Comparison of ENCODE assay signal across 18 cellular contexts in the genomic region with DNA sequence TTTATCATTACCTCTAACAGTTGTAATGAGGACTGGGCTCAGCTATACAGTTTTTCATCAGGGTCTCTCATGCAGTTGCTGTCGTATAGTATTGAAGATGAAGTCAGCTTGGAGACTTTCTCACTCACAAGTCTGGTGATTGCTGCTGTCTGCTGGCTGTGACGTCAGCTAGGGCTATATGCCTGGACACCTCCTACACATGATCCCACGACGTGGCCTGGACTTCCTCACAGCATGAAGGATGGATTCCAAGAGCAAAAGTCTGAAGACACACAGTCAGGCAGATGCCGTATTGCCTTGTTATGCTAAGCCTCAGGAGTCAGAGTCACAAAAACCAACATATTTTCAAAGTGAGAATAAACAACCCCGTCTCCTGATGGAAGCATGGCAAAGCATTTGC.
DNase-seq lines count a peak whose midpoint lies in the region; TF ChIP-seq lines count a peak whose summit lies in the region.
"Had no signal": no experiment of that assay in that cellular context is flagged by ENCODE, and none has a peak within 500 bp of the region (broad histone marks: within the 10 kb centered on the region; RNA-seq: fewer than 3 reads in every experiment).

No MANE protein-coding gene starts in this region.

- H3K27me3 Mint-ChIP-seq in Caco-2 (ENCODE audit: insufficient read depth, unreplicated experiment), result no peaks in the 10 kb centered on the region
- H3K27me3 Mint-ChIP-seq: B cell; CD4-positive, CD25-positive, alpha-beta regulatory T cell had no signal

- DNase-seq in SK-N-DZ (ENCODE audit: low spot score) (peak; percentile 23), choroid plexus epithelial cell (ENCODE audit: low read depth) (peak; percentile 72), hepatic stellate cell (ENCODE audit: low spot score) (peak; percentile 2), smooth muscle cell (lab: John Stamatoyannopoulos, UW; ENCODE audit: unreplicated experiment) (peak; percentile 15), glomerular visceral epithelial cell (ENCODE audit: extremely low spot score) (no peak), vagina (ENCODE audit: extremely low spot score in 2 of 2) (no peak), Caco-2 (no peak)
- DNase-seq: CD4-positive, CD25-positive, alpha-beta regulatory T cell; H9; KG1; NCI-H1048; NCI-H1436 treated with DMSO at 0.1 percent for 48 hours; NCI-H2081; NCI-H510A treated with DMSO at 0.1 percent for 48 hours; NCI-H82; PC-3 had no signal

- no peaks in the 10 kb centered on the region for H4K20me1 ChIP-seq in smooth muscle cell (ENCODE audit: low read depth)

- H3K9me3 ChIP-seq in smooth muscle cell (replicated peaks; ENCODE audit: low read depth) (no peaks in the 10 kb centered on the region), vagina (no peaks in the 10 kb centered on the region), Caco-2 (no peaks in the 10 kb centered on the region)

- H3K4me1 ChIP-seq in smooth muscle cell (ENCODE audit: low read depth) (peaks cover 6% of the 10 kb centered on the region), vagina (no peaks in the 10 kb centered on the region), Caco-2 (no peaks in the 10 kb centered on the region)

- peak overlapping the region; percentile 43 for H3K9ac ChIP-seq in smooth muscle cell (ENCODE audit: low read depth)

- H3K4me3 ChIP-seq in choroid plexus epithelial cell (ENCODE audit: low read depth, low read length) (no peak overlapping the region), smooth muscle cell (no peak overlapping the region), vagina (no peak overlapping the region), Caco-2 (ENCODE audit: low read depth, low read length) (no peak overlapping the region)

- H3K36me3 ChIP-seq in smooth muscle cell (ENCODE audit: low read depth) (no peaks in the 10 kb centered on the region), vagina (no peaks in the 10 kb centered on the region), Caco-2 (ENCODE audit: control insufficient read depth, insufficient read depth, low read length) (no peaks in the 10 kb centered on the region)

- intact Hi-C loops in vagina (cut with DNase I) (no loop called here), Caco-2 (cut with micrococcal nuclease; ENCODE audit: unreplicated experiment) (no loop called here)

- H2AFZ ChIP-seq in smooth muscle cell (ENCODE audit: low read depth), result peak overlapping the region; percentile 2

- H3K4me2 ChIP-seq in smooth muscle cell, result peak overlapping the region; percentile 2

- 2% methylated on average over 6 of the region's 6 CpGs for WGBS in smooth muscle cell (ENCODE audit: low lambda C conversion rate)

- H3K36me3 Mint-ChIP-seq in Caco-2 (ENCODE audit: insufficient read depth, unreplicated experiment), result no peaks in the 10 kb centered on the region
- H3K36me3 Mint-ChIP-seq: CD4-positive, CD25-positive, alpha-beta regulatory T cell had no signal

- H3K9me3 Mint-ChIP-seq in Caco-2 (ENCODE audit: unreplicated experiment), result no peaks in the 10 kb centered on the region
- H3K9me3 Mint-ChIP-seq: H9 had no signal

- no peaks in the 10 kb centered on the region for H3K79me2 ChIP-seq in smooth muscle cell (ENCODE audit: low read depth)

- no peaks in the 10 kb centered on the region for H3K4me1 Mint-ChIP-seq in Caco-2 (ENCODE audit: low read depth, unreplicated experiment)
- H3K4me1 Mint-ChIP-seq: B cell; CD4-positive, CD25-positive, alpha-beta regulatory T cell had no signal

- TF ChIP-seq POLR2A in vagina (IDR thresholded peaks at IDR 0.05), result no peak

- H3K27ac ChIP-seq in smooth muscle cell (ENCODE audit: low read depth), result peak overlapping the region; percentile 86
- H3K27ac ChIP-seq in vagina, result no peak overlapping the region
- H3K27ac ChIP-seq: RWPE1 had no signal

- H3K27ac Mint-ChIP-seq in Caco-2 (ENCODE audit: unreplicated experiment), result no peak overlapping the region
- H3K27ac Mint-ChIP-seq: B cell; CD4-positive, CD25-positive, alpha-beta regulatory T cell had no signal

- POLR2A ChIA-PET in Caco-2 (lab: Charles Lee), result no interaction called here

- no TSS peak for BruUV-seq in Caco-2 (replicated peaks; lab: Mats Ljungman, UMichigan)

- H3K27me3 ChIP-seq in smooth muscle cell (ENCODE audit: low read depth) (no peaks in the 10 kb centered on the region), vagina (no peaks in the 10 kb centered on the region), Caco-2 (replicated peaks; ENCODE audit: control insufficient read depth, insufficient read depth, low read length) (no peaks in the 10 kb centered on the region)

- CTCF ChIA-PET in Caco-2 (lab: Charles Lee), result no interaction called here

- H3K4me3 Mint-ChIP-seq in Caco-2 (ENCODE audit: unreplicated experiment), result no peak overlapping the region
- H3K4me3 Mint-ChIP-seq: B cell; CD4-positive, CD25-positive, alpha-beta regulatory T cell; H9 had no signal

- peaks cover 14% of the 10 kb centered on the region for H3F3A ChIP-seq in smooth muscle cell (ENCODE audit: low read depth)

- no peak for TF ChIP-seq CTCF in choroid plexus epithelial cell (conservative IDR thresholded peaks at IDR 0.05; ENCODE audit: low read depth, low read length)
- no peak for TF ChIP-seq CTCF in smooth muscle cell (IDR thresholded peaks at IDR 0.05; ENCODE audit: borderline replicate concordance, insufficient read depth, poor library complexity, severe bottlenecking)
- no peak for TF ChIP-seq CTCF in vagina (IDR thresholded peaks at IDR 0.05)
- TF ChIP-seq CTCF in Caco-2 (IDR thresholded peaks at IDR 0.05; ENCODE audit: insufficient read depth in 1 of 2, low read depth in 1 of 2, low read length in 1 of 2, severe bottlenecking in 1 of 2, unreplicated experiment in 1 of 2), result no peak

Comparison
In these comparisons a context has a peak if more than half of its experiments do, and no peak if none do; other contexts are left out.
1. DNase-seq: peak in SK-N-DZ (single experiment), choroid plexus epithelial cell (single experiment), hepatic stellate cell (single experiment) and smooth muscle cell (single experiment); none in glomerular visceral epithelial cell (single experiment), vagina (0 of 2) and Caco-2 (0 of 2).